8 cellular contexts compared by ENCODE assay signal in genomic region chr12:78864483-78865296, GRCh38.
DNase-seq lines count a peak whose midpoint lies in the region; ATAC-seq and TF ChIP-seq lines count a peak whose summit lies in the region.

TSS of gene SYT1 (plus strand) at chr12:78864774.

- DNase-seq in DMS79 (lab: John Stamatoyannopoulos, UW) = peak; percentile 82
- peak; percentile 80 for DNase-seq in HEK293T (ENCODE audit: extremely low spot score)
- DNase-seq in NCI-H2107 treated with DMSO at 0.1 percent for 48 hours (lab: John Stamatoyannopoulos, UW; ENCODE audit: unreplicated experiment) = peak; percentile 94
- DNase-seq in brain pericyte (ENCODE audit: low read depth, low spot score) = peak; percentile 72
- peak; percentile 51 for DNase-seq in skeletal muscle cell (ENCODE audit: low read depth)
- no peak for DNase-seq in GM20000 (ENCODE audit: low spot score)

- TF ChIP-seq CTCF in GM20000 (IDR thresholded peaks at IDR 0.05; ENCODE audit: extremely low read depth, missing control alignments) = no peak

- POLR2A ChIA-PET in HEK293T (lab: Yijun Ruan, JAX) = no interaction called here

- CTCF ChIA-PET in HEK293T (lab: Yijun Ruan, JAX) = interaction anchor here (0.5 kb wide), 1 partner anchor 177 kb away, joined by 4 read pairs; no protein-coding TSS in a partner anchor

- H3K4me3 ChIP-seq in iPS-11a (ENCODE audit: low read depth, low read length) (peak within 1 kb of the TSS; percentile 90), skeletal muscle cell (ENCODE audit: low read depth, low read length) (peak within 1 kb of the TSS; percentile 80)

- no peak for ATAC-seq in HG03457 (IDR thresholded peaks at IDR 0.05; ENCODE audit: unreplicated experiment)

TF ChIP-seq in HEK293T, 16 proteins besides CTCF, POLR2A, EP300 and RAD21:
- TF ChIP-seq FOXA1 (IDR thresholded peaks at IDR 0.05) (no peak), TARDBP (IDR thresholded peaks at IDR 0.05) (no peak), L3MBTL2 (conservative IDR thresholded peaks at IDR 0.05) (peak; percentile 76), PKNOX1 (IDR thresholded peaks at IDR 0.05) (peak; percentile 88)
TF ChIP-seq in HEK293T: peak in this region for 2.
